In genomic region chr12:6063379-6063735, GRCh38 we compare ENCODE assay signal across 16 cellular contexts.
DNase-seq lines count a peak whose midpoint lies in the region; ATAC-seq, FAIRE-seq and TF ChIP-seq lines count a peak whose summit lies in the region.
"Had no signal": no experiment of that assay in that cellular context is flagged by ENCODE, and none has a peak within 500 bp of the region (broad histone marks: within the 10 kb centered on the region; RNA-seq: fewer than 3 reads in every experiment).

No MANE protein-coding gene starts in this region.

- H2AFZ ChIP-seq in PC-9 (no peak overlapping the region), H1 (ENCODE audit: low read length) (no peak overlapping the region)

- no peak overlapping the region; the same call in 1 of the 2 replicates for H2BK12ac ChIP-seq in H1 (ENCODE audit: low read depth, low read length)

- no peaks in the 10 kb centered on the region for H3K27me3 Mint-ChIP-seq in activated CD8-positive, alpha-beta T cell treated with anti-CD3 and anti-CD28 coated beads for 36 hours
- H3K27me3 Mint-ChIP-seq in activated CD8-positive, alpha-beta T cell treated with anti-CD3 and anti-CD28 coated beads, Interleukin-2, amount 10 ng/mL, durations not matched to agents 7 days and 5 days (ENCODE audit: low read depth) = peaks cover 6% of the 10 kb centered on the region

- H3K27ac Mint-ChIP-seq in activated CD8-positive, alpha-beta T cell treated with anti-CD3 and anti-CD28 coated beads for 36 hours = no peak overlapping the region
- H3K27ac Mint-ChIP-seq in activated CD8-positive, alpha-beta T cell treated with anti-CD3 and anti-CD28 coated beads, Interleukin-2, amount 10 ng/mL, durations not matched to agents 7 days and 5 days = no peak overlapping the region

- TF ChIP-seq RAD21 in H1 (IDR thresholded peaks at IDR 0.05 in 1 of 2, conservative IDR thresholded peaks at IDR 0.05 in 1 of 2; ENCODE audit: low read depth in 2 of 2, low read length in 2 of 2) = no peak

- H3K79me2 ChIP-seq in PC-9 (ENCODE audit: low read depth) (no peaks in the 10 kb centered on the region), H1 (ENCODE audit: control insufficient read depth in 1 of 2, insufficient read depth in 2 of 2, low read length in 2 of 2) (no peaks in the 10 kb centered on the region)

- H3K27ac ChIP-seq in PC-9 (no peak overlapping the region), H1 (ENCODE audit: low read depth, low read length) (no peak overlapping the region), substantia nigra (ENCODE audit: low read depth, low read length, poor library complexity, severe bottlenecking) (peak overlapping the region; percentile 73), aorta (ENCODE audit: low read depth in 1 of 2, low read length in 2 of 2) (no peak overlapping the region)
- H3K27ac ChIP-seq: brain microvascular endothelial cell, lower lobe of right lung had no signal

- H4K5ac ChIP-seq in H1 (ENCODE audit: insufficient read length, low read depth, low read length) = no peak overlapping the region

- H3K23ac ChIP-seq in H1 (ENCODE audit: insufficient read length) = no peak overlapping the region

- no peak overlapping the region for H4K91ac ChIP-seq in H1 (replicated peaks; ENCODE audit: insufficient read length, low read length)

- H3K4me3 Mint-ChIP-seq in activated CD8-positive, alpha-beta T cell treated with anti-CD3 and anti-CD28 coated beads for 36 hours = no peak overlapping the region
- H3K4me3 Mint-ChIP-seq in activated CD8-positive, alpha-beta T cell treated with anti-CD3 and anti-CD28 coated beads, Interleukin-2, amount 10 ng/mL, durations not matched to agents 7 days and 5 days = no peak overlapping the region
- H3K4me3 Mint-ChIP-seq: H9, T-cell had no signal

- no peak overlapping the region for H2AK5ac ChIP-seq in H1 (ENCODE audit: low read depth, low read length)

- POLR2A ChIA-PET in activated CD8-positive, alpha-beta T cell treated with anti-CD3 and anti-CD28 coated beads for 36 hours (lab: Charles Lee) = no interaction called here
- POLR2A ChIA-PET in activated CD8-positive, alpha-beta T cell treated with anti-CD3 and anti-CD28 coated beads, Interleukin-2, amount 10 ng/mL, durations not matched to agents 7 days and 5 days (lab: Charles Lee) = no interaction called here
- POLR2A ChIA-PET in PC-9 (lab: Charles Lee; ENCODE audit: unreplicated experiment) = no interaction called here
- POLR2A ChIA-PET in H1 (lab: Charles Lee; ENCODE audit: partially characterized antibody) = no interaction called here

- peaks cover 2% of the 10 kb centered on the region for H3K4me1 Mint-ChIP-seq in activated CD8-positive, alpha-beta T cell treated with anti-CD3 and anti-CD28 coated beads for 36 hours (ENCODE audit: low read depth)
- no peaks in the 10 kb centered on the region for H3K4me1 Mint-ChIP-seq in activated CD8-positive, alpha-beta T cell treated with anti-CD3 and anti-CD28 coated beads, Interleukin-2, amount 10 ng/mL, durations not matched to agents 7 days and 5 days (ENCODE audit: low read depth)

- BruUV-seq in PC-9 (replicated peaks; lab: Mats Ljungman, UMichigan) = no TSS peak

- no peaks in the 10 kb centered on the region for H3F3A ChIP-seq in PC-9 (ENCODE audit: insufficient read depth, low read depth)

- no peak for TF ChIP-seq EP300 in H1 (IDR thresholded peaks at IDR 0.05; ENCODE audit: borderline replicate concordance in 1 of 2, low read depth in 2 of 2, low read length in 2 of 2)

- TF ChIP-seq POLR2A in H1 (IDR thresholded peaks at IDR 0.05; ENCODE audit: control extremely low read depth in 1 of 2, low read depth in 2 of 2, low read length in 2 of 2) (no peak), GM18505 (IDR thresholded peaks at IDR 0.05; ENCODE audit: borderline replicate concordance, extremely low read depth, insufficient read depth, insufficient read length) (no peak)

- H3K4me1 ChIP-seq in PC-9 (replicated peaks; ENCODE audit: insufficient read depth) (peaks cover 34% of the 10 kb centered on the region), H1 (replicated peaks in 1 of 4; ENCODE audit: control insufficient read depth in 3 of 4, insufficient read depth in 4 of 4, low read length in 3 of 4) (peaks cover 5 to 6% (median 5%) of the 10 kb centered on the region in 4 experiments), aorta (ENCODE audit: control insufficient read depth in 1 of 2, insufficient read depth in 2 of 2, low read length in 2 of 2) (no peaks in the 10 kb centered on the region)

- no peak overlapping the region for H3K18ac ChIP-seq in H1 (ENCODE audit: extremely low read depth, low read length)

- peak overlapping the region; percentile 0; the same call in 1 of the 2 replicates for H2BK15ac ChIP-seq in H1 (ENCODE audit: low read length)

- intact Hi-C loops in activated CD8-positive, alpha-beta T cell treated with anti-CD3 and anti-CD28 coated beads for 36 hours (cut with micrococcal nuclease) = loop anchor here (2.0 kb wide), 1 partner anchor 221 kb away; no protein-coding TSS in a partner anchor
- intact Hi-C loops in PC-9 (cut with micrococcal nuclease; ENCODE audit: unreplicated experiment) = loop anchor here (1.0 to 10.0 kb wide), 4 partner anchors 132 to 471 kb away; partner anchors contain the start of gene GAPDH
- intact Hi-C loops in aorta (cut with DNase I) = loop anchor here (1.0 to 10.0 kb wide), 4 partner anchors 101 to 222 kb away; no protein-coding TSS in a partner anchor

- no peaks in the 10 kb centered on the region for H3K79me1 ChIP-seq in H1 (ENCODE audit: low read depth, low read length)

- no peak overlapping the region for H3K4ac ChIP-seq in H1 (replicated peaks; ENCODE audit: insufficient read length, low read depth, low read length)

- H2BK5ac ChIP-seq in H1 (ENCODE audit: low read depth, low read length) = 0 out of 2 replicates have a peak overlapping the region, but pooled peaks have one; percentile 37

- H3K9me3 Mint-ChIP-seq in activated CD8-positive, alpha-beta T cell treated with anti-CD3 and anti-CD28 coated beads for 36 hours = no peaks in the 10 kb centered on the region
- H3K9me3 Mint-ChIP-seq in activated CD8-positive, alpha-beta T cell treated with anti-CD3 and anti-CD28 coated beads, Interleukin-2, amount 10 ng/mL, durations not matched to agents 7 days and 5 days (ENCODE audit: insufficient read depth) = no peaks in the 10 kb centered on the region
- H3K9me3 Mint-ChIP-seq: H9, T-cell had no signal

- 66% methylated on average over 7 of the region's 7 CpGs; no CpG with 5 or more reads in 1 of the 2 experiments for WGBS in H1 (ENCODE audit: extremely low coverage in 1 of 2, insufficient coverage in 1 of 2, insufficient read length in 1 of 2, insufficient replicate concordance in 2 of 2, low coverage in 1 of 2, low lambda C conversion rate in 2 of 2, missing lambda C conversion rate in 1 of 2), 2 experiments
- WGBS in aorta, 2 donors = 44 to 45% methylated on average over 7 of the region's 7 CpGs

- H3K36me3 ChIP-seq in PC-9 (ENCODE audit: low read depth) (no peaks in the 10 kb centered on the region), H1 (ENCODE audit: control insufficient read depth in 2 of 4, insufficient read depth in 4 of 4, low read length in 3 of 4) (no peaks in the 10 kb centered on the region), aorta (ENCODE audit: control insufficient read depth in 1 of 2, insufficient read depth in 2 of 2, low read length in 1 of 2) (no peaks in the 10 kb centered on the region)
- H3K36me3 ChIP-seq: brain microvascular endothelial cell had no signal

- H4K20me1 ChIP-seq in PC-9 (ENCODE audit: insufficient read depth) = no peaks in the 10 kb centered on the region
- H4K20me1 ChIP-seq in H1 (replicated peaks in 1 of 2; ENCODE audit: control insufficient read depth in 1 of 2, insufficient read depth in 2 of 2, low read length in 2 of 2) = no peaks in the 10 kb centered on the region

- no peak for DNase-seq in activated CD8-positive, alpha-beta T cell treated with anti-CD3 and anti-CD28 coated beads for 36 hours
- DNase-seq in activated CD8-positive, alpha-beta T cell treated with anti-CD3 and anti-CD28 coated beads, Interleukin-2, amount 10 ng/mL, durations not matched to agents 7 days and 5 days = no peak
- DNase-seq in PC-9 (peak in 1 of 2 experiments; percentile 48), H1 (ENCODE audit: low read depth in 1 of 2, low spot score in 2 of 2) (no peak), substantia nigra (lab: John Stamatoyannopoulos, UW) (peak in 1 of 49 donors; percentile 36), superior temporal gyrus (ENCODE audit: extremely low spot score) (no peak), aorta (no peak)
- DNase-seq: activated effector memory CD4-positive, alpha-beta T cell treated with Interleukin-2 at 50 U/mL for 16 hours; brain microvascular endothelial cell; cortex of kidney; SHP77 treated with DMSO at 0.1 percent for 48 hours had no signal

- H3K4me2 ChIP-seq in PC-9 (peak overlapping the region; percentile 26; the same call in 1 of the 2 replicates), H1 (ENCODE audit: insufficient read depth in 1 of 2, low read depth in 2 of 2, low read length in 2 of 2) (no peak overlapping the region)

- H2BK120ac ChIP-seq in H1 (replicated peaks; ENCODE audit: low read depth, low read length) = no peak overlapping the region

- no peaks in the 10 kb centered on the region for H3K23me2 ChIP-seq in H1 (ENCODE audit: low read depth, low read length)

- H3K27me3 ChIP-seq in PC-9 (ENCODE audit: insufficient read depth, low read depth) (no peaks in the 10 kb centered on the region), H1 (replicated peaks in 1 of 4; ENCODE audit: control insufficient read depth in 3 of 4, extremely low read depth in 1 of 4, insufficient read depth in 3 of 4, low read length in 3 of 4) (peaks cover 0 to 3% (median 0%) of the 10 kb centered on the region in 4 experiments; a peak in 1 of 7 replicates), aorta (ENCODE audit: control insufficient read depth in 1 of 2, insufficient read depth in 2 of 2, low read length in 1 of 2) (no peaks in the 10 kb centered on the region)
- H3K27me3 ChIP-seq: brain microvascular endothelial cell had no signal

- H2BK20ac ChIP-seq in H1 (ENCODE audit: low read length) = no peak overlapping the region

- no peak overlapping the region for H3K14ac ChIP-seq in H1 (ENCODE audit: insufficient read length)

- no peaks in the 10 kb centered on the region for H3K9me3 ChIP-seq in PC-9 (ENCODE audit: insufficient read depth, low read depth)
- no peaks in the 10 kb centered on the region for H3K9me3 ChIP-seq in H1 (ENCODE audit: insufficient read depth in 2 of 2, low read depth in 1 of 2, low read length in 1 of 2)
- H3K9me3 ChIP-seq in aorta (ENCODE audit: control insufficient read depth, low read length) = no peaks in the 10 kb centered on the region
- H3K9me3 ChIP-seq: lower lobe of right lung had no signal

- H4K8ac ChIP-seq in H1 (ENCODE audit: extremely low read depth, insufficient read depth, low read length) = peak overlapping the region; percentile 81; the same call in 1 of the 2 replicates

- no peak for FAIRE-seq in H1 (lab: Jason Lieb, UNC)
- FAIRE-seq: islet of Langerhans had no signal

- H3K9ac ChIP-seq in H1 (replicated peaks in 1 of 4; ENCODE audit: extremely low read depth in 1 of 4, low read depth in 3 of 4, low read length in 3 of 4) = no peak overlapping the region

- no peak for ATAC-seq in activated CD8-positive, alpha-beta T cell treated with anti-CD3 and anti-CD28 coated beads for 36 hours
- no peak for ATAC-seq in activated CD8-positive, alpha-beta T cell treated with anti-CD3 and anti-CD28 coated beads, Interleukin-2, amount 10 ng/mL, durations not matched to agents 7 days and 5 days
- no peak for ATAC-seq in aorta (ENCODE audit: low FRiP score)
- ATAC-seq in GM18505 (IDR thresholded peaks at IDR 0.05; ENCODE audit: unreplicated experiment) = no peak

- CTCF ChIA-PET in activated CD8-positive, alpha-beta T cell treated with anti-CD3 and anti-CD28 coated beads for 36 hours (lab: Charles Lee) = interaction anchor here (0.8 to 1.2 kb wide), 3 partner anchors 127 to 216 kb away, joined by 3 to 4 read pairs (median 3); no protein-coding TSS in a partner anchor
- CTCF ChIA-PET in activated CD8-positive, alpha-beta T cell treated with anti-CD3 and anti-CD28 coated beads, Interleukin-2, amount 10 ng/mL, durations not matched to agents 7 days and 5 days (lab: Charles Lee) = interaction anchor here (0.9 to 3.6 kb wide), 5 partner anchors 124 to 221 kb away, joined by 3 to 20 read pairs (median 4); no protein-coding TSS in a partner anchor
- CTCF ChIA-PET in PC-9 (lab: Charles Lee) = no interaction called here
- CTCF ChIA-PET in H1 (lab: Charles Lee; ENCODE audit: partially characterized antibody) = interaction anchor here (0.7 to 12.1 kb wide), 13 partner anchors 9 to 232 kb away, joined by 3 to 130 read pairs (median 7); no protein-coding TSS in a partner anchor

- no peaks in the 10 kb centered on the region for H3K36me3 Mint-ChIP-seq in activated CD8-positive, alpha-beta T cell treated with anti-CD3 and anti-CD28 coated beads for 36 hours (ENCODE audit: low read depth)
- no peaks in the 10 kb centered on the region for H3K36me3 Mint-ChIP-seq in activated CD8-positive, alpha-beta T cell treated with anti-CD3 and anti-CD28 coated beads, Interleukin-2, amount 10 ng/mL, durations not matched to agents 7 days and 5 days (ENCODE audit: low read depth)
- H3K36me3 Mint-ChIP-seq: T-cell had no signal

- H3K9me2 ChIP-seq in PC-9 (ENCODE audit: insufficient read depth) = no peaks in the 10 kb centered on the region

- TF ChIP-seq CTCF in activated CD8-positive, alpha-beta T cell treated with anti-CD3 and anti-CD28 coated beads for 36 hours (IDR thresholded peaks at IDR 0.05) = peak; percentile 36
- TF ChIP-seq CTCF in PC-9 (conservative IDR thresholded peaks at IDR 0.05) (peak; percentile 42; the same call in 1 of the 2 replicates), H1 (IDR thresholded peaks at IDR 0.05; ENCODE audit: control extremely low read depth in 1 of 3, insufficient read depth in 1 of 3, low read depth in 1 of 3, low read length in 3 of 3) (no peak)

- H3K4me3 ChIP-seq in PC-9 (no peak overlapping the region), H1 (ENCODE audit: extremely low read depth in 1 of 4, insufficient read depth in 2 of 4, low read depth in 3 of 4, low read length in 4 of 4) (no peak overlapping the region), aorta (ENCODE audit: low read length in 2 of 2) (no peak overlapping the region)
- H3K4me3 ChIP-seq: lower lobe of right lung had no signal

- H3K56ac ChIP-seq in H1 (replicated peaks; ENCODE audit: insufficient read length, low read depth, low read length) = no peak overlapping the region

Comparison
In these comparisons a context has a peak if more than half of its experiments do, and no peak if none do; other contexts are left out.
1. CTCF ChIP-seq: peak in activated CD8-positive, alpha-beta T cell treated with anti-CD3 and anti-CD28 coated beads for 36 hours (single experiment) and PC-9 (single experiment); none in H1 (0 of 3).